In the genomic region with DNA sequence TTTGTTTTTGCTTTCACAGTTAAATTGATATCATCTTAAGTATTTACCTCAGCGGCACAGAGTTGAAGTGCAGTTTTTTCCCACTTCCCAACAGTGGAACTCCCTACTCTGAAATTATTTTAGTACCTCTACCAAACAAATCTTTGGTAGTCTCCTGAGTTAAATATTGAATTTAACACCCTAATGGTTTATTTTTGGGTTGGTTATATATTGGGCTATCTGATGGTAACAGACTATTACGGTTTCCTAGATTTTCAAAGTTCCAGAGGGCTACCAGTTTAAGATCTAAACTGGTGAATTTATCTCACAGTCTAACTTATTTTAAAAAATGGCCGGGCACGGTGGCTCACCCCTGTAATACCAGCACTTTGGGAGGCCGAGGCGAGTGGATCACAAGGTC, we compare ENCODE assay signal across 8 cellular contexts. TPM values are rescaled to one million over a fixed set of nuclear protein-coding genes. Genes with fewer than 3 reads are reported as not detected.
DNase-seq lines count a peak whose midpoint lies in the region; ATAC-seq and TF ChIP-seq lines count a peak whose summit lies in the region.

No MANE protein-coding gene starts in this region.

- peaks cover 3% of the 10 kb centered on the region for H3K36me3 Mint-ChIP-seq in activated naive CD4-positive, alpha-beta T cell treated with anti-CD3 and anti-CD28 coated beads, Interleukin-2, amount 10 ng/mL, durations not matched to agents 7 days and 5 days
- H3K36me3 Mint-ChIP-seq in WTC11 (no peaks in the 10 kb centered on the region), type B pancreatic cell (peaks cover 4% of the 10 kb centered on the region)

- no peak overlapping the region for H3K27ac ChIP-seq in iPS-18a (ENCODE audit: low read length)

- CTCF ChIA-PET in activated naive CD4-positive, alpha-beta T cell treated with anti-CD3 and anti-CD28 coated beads, Interleukin-2, amount 10 ng/mL, durations not matched to agents 7 days and 5 days (lab: Charles Lee), result no interaction called here
- CTCF ChIA-PET in WTC11 (lab: Charles Lee), result no interaction called here

- peaks cover 33% of the 10 kb centered on the region for H3K27me3 Mint-ChIP-seq in activated naive CD4-positive, alpha-beta T cell treated with anti-CD3 and anti-CD28 coated beads, Interleukin-2, amount 10 ng/mL, durations not matched to agents 7 days and 5 days
- no peaks in the 10 kb centered on the region for H3K27me3 Mint-ChIP-seq in WTC11 (ENCODE audit: low read depth)
- no peaks in the 10 kb centered on the region for H3K27me3 Mint-ChIP-seq in type B pancreatic cell

- no peak overlapping the region for H3K27ac Mint-ChIP-seq in activated naive CD4-positive, alpha-beta T cell treated with anti-CD3 and anti-CD28 coated beads, Interleukin-2, amount 10 ng/mL, durations not matched to agents 7 days and 5 days
- H3K27ac Mint-ChIP-seq in WTC11 (no peak overlapping the region), type B pancreatic cell (peak overlapping the region; percentile 95)

- peak overlapping the region; percentile 96 for H3K4me3 Mint-ChIP-seq in activated naive CD4-positive, alpha-beta T cell treated with anti-CD3 and anti-CD28 coated beads, Interleukin-2, amount 10 ng/mL, durations not matched to agents 7 days and 5 days
- peak overlapping the region; percentile 89 for H3K4me3 Mint-ChIP-seq in WTC11
- peak overlapping the region; percentile 97 for H3K4me3 Mint-ChIP-seq in type B pancreatic cell

- no peaks in the 10 kb centered on the region for H3K9me3 Mint-ChIP-seq in activated naive CD4-positive, alpha-beta T cell treated with anti-CD3 and anti-CD28 coated beads, Interleukin-2, amount 10 ng/mL, durations not matched to agents 7 days and 5 days
- H3K9me3 Mint-ChIP-seq in WTC11 (no peaks in the 10 kb centered on the region), type B pancreatic cell (peaks cover 4% of the 10 kb centered on the region)

- no peak for DNase-seq in activated naive CD4-positive, alpha-beta T cell treated with anti-CD3 and anti-CD28 coated beads, Interleukin-2, amount 10 ng/mL, durations not matched to agents 7 days and 5 days
- no peak for DNase-seq in activated naive CD4-positive, alpha-beta T cell (lab: John Stamatoyannopoulos, UW)
- DNase-seq in WTC11 (ENCODE audit: low spot score), result no peak
- DNase-seq in type B pancreatic cell (ENCODE audit: extremely low spot score, unreplicated experiment), result no peak
- DNase-seq in RPMI8226, result no peak

- peak overlapping the region; percentile 98 for H3K4me3 ChIP-seq in iPS-18a (ENCODE audit: low read length)

- POLR2A ChIA-PET in WTC11 (lab: Charles Lee), result interaction anchor here (3.6 kb wide), 1 partner anchor 243 kb away, joined by 18 read pairs; the partner anchor contains the start of gene IFRD1

- H3K9ac ChIP-seq in iPS-18a (ENCODE audit: low read length), result peak overlapping the region; percentile 77

- H3K4me1 Mint-ChIP-seq in activated naive CD4-positive, alpha-beta T cell treated with anti-CD3 and anti-CD28 coated beads, Interleukin-2, amount 10 ng/mL, durations not matched to agents 7 days and 5 days, result peaks cover 44% of the 10 kb centered on the region
- H3K4me1 Mint-ChIP-seq in WTC11, result peaks cover 48% of the 10 kb centered on the region
- peaks cover 22% of the 10 kb centered on the region for H3K4me1 Mint-ChIP-seq in type B pancreatic cell (ENCODE audit: unreplicated experiment)

- H3K9me3 ChIP-seq in iPS-18a (ENCODE audit: control insufficient read depth, low read depth, low read length), result no peaks in the 10 kb centered on the region

- no peaks in the 10 kb centered on the region for H3K27me3 ChIP-seq in iPS-18a (ENCODE audit: control insufficient read depth, insufficient read depth, low read length)

- H3K36me3 ChIP-seq in iPS-18a (ENCODE audit: control insufficient read depth, low read depth, low read length), result no peaks in the 10 kb centered on the region

- TF ChIP-seq CTCF in WTC11 (IDR thresholded peaks at IDR 0.05), result no peak
- TF ChIP-seq CTCF in type B pancreatic cell (conservative IDR thresholded peaks at IDR 0.05), result no peak

- peaks cover 14% of the 10 kb centered on the region for H3K4me1 ChIP-seq in iPS-18a (ENCODE audit: control insufficient read depth, low read depth, low read length)

- ATAC-seq in WTC11 (no peak), HG03565 (IDR thresholded peaks at IDR 0.05; ENCODE audit: unreplicated experiment) (no peak), HG03025 (IDR thresholded peaks at IDR 0.05; ENCODE audit: low FRiP score, unreplicated experiment) (no peak)

TF ChIP-seq in WTC11, 78 proteins besides CTCF, POLR2A, EP300 and RAD21:
- TF ChIP-seq ZNF121 (CRISPR knock-in tag; IDR thresholded peaks at IDR 0.05), result no peak
- no peak for TF ChIP-seq E2F4 (CRISPR knock-in tag; IDR thresholded peaks at IDR 0.05; ENCODE audit: borderline replicate concordance, low read depth)
TF ChIP-seq in WTC11: peak in this region for 0.

RNA-seq across cellular contexts. Expression of gene ZNF277, which starts 1.3 kb away (rescaled TPM):
- total RNA-seq in WTC11 (2021) (18.3 to 22.5 TPM (median 20.6 TPM) in 3 replicates), type B pancreatic cell (ENCODE audit: low replicate concordance) (20.0 and 21.4 TPM in 2 replicates)

RNA-seq across cellular contexts. Expression of gene DOCK4, which starts 1.6 kb away (rescaled TPM):
- total RNA-seq in WTC11 (2021) (13.3 to 20.4 TPM (median 15.2 TPM) in 3 replicates), type B pancreatic cell (ENCODE audit: low replicate concordance) (14.7 and 24.6 TPM in 2 replicates)
